ENCODE assay signal across 8 cellular contexts in the genomic region with DNA sequence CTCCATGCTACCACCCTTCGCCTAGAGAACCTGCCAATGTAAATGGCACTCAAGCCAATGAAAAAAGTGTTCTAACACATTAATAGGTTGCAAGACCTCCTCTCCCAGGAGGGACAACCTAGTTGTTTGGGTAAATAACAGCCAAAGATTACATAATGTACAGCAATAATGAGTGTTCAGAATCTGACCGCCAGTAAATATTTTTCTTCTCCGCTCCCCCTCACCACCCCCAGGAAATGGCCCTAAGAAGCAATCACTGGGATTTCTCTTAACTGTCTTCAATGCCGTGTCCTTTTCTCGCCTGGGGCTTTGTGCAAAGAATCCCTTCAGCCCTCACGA. TPM values are rescaled to one million over a fixed set of nuclear protein-coding genes. Genes with fewer than 3 reads are reported as not detected.
A peak's percentile ranks its signal among the peaks of the same experiment; 100 is the strongest.
DNase-seq lines count a peak whose midpoint lies in the region; ATAC-seq and TF ChIP-seq lines count a peak whose summit lies in the region.

No MANE protein-coding gene starts in this region.

- intact Hi-C loops in left lung (cut with DNase I): loop anchor here in 1 of 2 donors (10.0 kb wide), 1 partner anchor 166 kb away; no protein-coding TSS in a partner anchor
- intact Hi-C loops in tibial artery (cut with DNase I; ENCODE audit: low total_unique reads): loop anchor here (5.0 to 10.0 kb wide), 3 partner anchors 106 to 259 kb away; a partner anchor contains a TSS

- H3K36me3 ChIP-seq in left lung (no peaks in the 10 kb centered on the region), tibial artery (no peaks in the 10 kb centered on the region)

- peak; percentile 58 for DNase-seq in G401 (ENCODE audit: low spot score)
- no peak for DNase-seq in LNCaP clone FGC (ENCODE audit: low read depth)
- no peak for DNase-seq in astrocyte of the cerebellum (ENCODE audit: low read depth)
- DNase-seq in left lung: no peak
- no peak for DNase-seq in tibial artery
- no peak for DNase-seq in cerebellar nuclear complex (lab: John Stamatoyannopoulos, UW)
- DNase-seq in DMS153 treated with DMSO at 0.1 percent for 48 hours (lab: John Stamatoyannopoulos, UW; ENCODE audit: unreplicated experiment): no peak

- peak overlapping the region; percentile 74 to 89 for H3K27ac ChIP-seq in left lung
- peak overlapping the region; percentile 81 to 84 for H3K27ac ChIP-seq in tibial artery

- H3K27me3 ChIP-seq in left lung (no peaks in the 10 kb centered on the region), tibial artery (no peaks in the 10 kb centered on the region)

- ATAC-seq in left lung (peak; percentile 2), GM21529 (IDR thresholded peaks at IDR 0.05; ENCODE audit: unreplicated experiment) (no peak)

- no peak for TF ChIP-seq CTCF in LNCaP clone FGC (IDR thresholded peaks at IDR 0.05; ENCODE audit: control insufficient read depth, extremely low read depth, insufficient read depth)
- no peak for TF ChIP-seq CTCF in astrocyte of the cerebellum (IDR thresholded peaks at IDR 0.05; ENCODE audit: low read depth, low read length, missing control alignments)
- TF ChIP-seq CTCF in left lung (IDR thresholded peaks at IDR 0.05): no peak
- no peak for TF ChIP-seq CTCF in tibial artery (IDR thresholded peaks at IDR 0.05)

- H3K4me1 ChIP-seq in left lung: peaks cover 24 to 65% of the 10 kb centered on the region in 2 donors
- peaks cover 0 to 47% (median 25%) of the 10 kb centered on the region in 4 donors for H3K4me1 ChIP-seq in tibial artery

- H3K4me3 ChIP-seq in LNCaP clone FGC (ENCODE audit: low read depth, low read length) (peak overlapping the region; percentile 63), astrocyte of the cerebellum (ENCODE audit: low read depth, low read length) (peak overlapping the region; percentile 82), left lung (peak overlapping the region; percentile 82 to 83), tibial artery (peak overlapping the region; percentile 89 to 90)

- H3K9me3 ChIP-seq in left lung (no peaks in the 10 kb centered on the region), tibial artery (no peaks in the 10 kb centered on the region)

- in situ Hi-C loops in G401 (cut with HindIII; ENCODE audit: low sequenced_read_pairs) (no loop called here), astrocyte of the cerebellum (cut with HindIII; ENCODE audit: low sequenced_read_pairs) (no loop called here)

RNA-seq across cellular contexts. Expression of a gene that starts 0.5 kb away (rescaled TPM):
- 0.49 and 3.2 TPM in 2 replicates for total RNA-seq in G401 (2014; rRNA removed; shearing (Covaris generic))
- 10 to 100 TPM; 24.2 to 37.9 TPM for total RNA-seq in left lung

RNA-seq across cellular contexts. Expression of a gene that starts 0.9 kb away (rescaled TPM):
- total RNA-seq in G401 (2014; rRNA removed; shearing (Covaris generic)): 78.6 and 93.5 TPM in 2 replicates
- 10 to 100 TPM; 92.1 to 92.9 TPM for total RNA-seq in left lung

RNA-seq across cellular contexts. Expression of a gene that starts 45.0 kb away (rescaled TPM):
- 17.9 and 24.1 TPM in 2 replicates for total RNA-seq in G401 (2014; rRNA removed; shearing (Covaris generic))
- total RNA-seq in left lung: 100 to 1,000 TPM; 278 to 327 TPM

Comparison
In these comparisons a context has a peak if more than half of its experiments do, and no peak if none do; other contexts are left out.
1. RNA of a gene that starts 45.0 kb away (total RNA-seq): 278 to 327 TPM in left lung; 17.9 to 24.1 TPM in G401; every median in the first group is over 10 times any median in the second.
2. Peak in every context shown above with its lines, with median percentiles within 50 percentile points of each other: H3K4me3 ChIP-seq.